Comparison of ENCODE assay signal across 8 cellular contexts in the genomic region with DNA sequence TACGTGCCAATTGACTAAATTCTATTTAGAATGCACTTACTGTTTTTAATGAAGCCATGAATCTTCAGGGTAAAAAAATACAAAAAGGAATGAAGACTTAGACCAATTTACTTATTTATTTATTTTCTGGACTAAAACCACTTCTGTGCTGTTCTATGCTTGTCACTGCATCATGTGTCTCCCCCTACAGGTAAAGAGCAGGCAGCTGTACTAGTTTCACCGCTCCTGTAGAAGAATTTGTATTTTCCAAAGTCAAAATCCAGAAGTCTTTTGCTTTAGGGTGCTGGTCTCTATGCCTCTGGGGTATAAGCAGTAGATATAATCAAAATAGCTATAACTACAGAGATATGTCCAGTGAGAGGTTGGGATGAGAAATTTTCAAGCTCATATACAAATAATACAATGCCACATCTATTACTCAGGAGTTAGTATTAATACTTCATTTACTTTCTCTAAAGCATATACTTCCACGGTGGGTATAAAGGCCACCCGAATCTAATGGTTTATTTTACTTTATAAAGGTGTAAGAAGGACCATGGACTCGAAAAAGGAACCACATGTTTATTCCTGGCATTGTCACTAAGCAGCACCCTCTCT.
DNase-seq lines count a peak whose midpoint lies in the region; ATAC-seq and TF ChIP-seq lines count a peak whose summit lies in the region.

No MANE protein-coding gene starts in this region.

- POLR2A ChIA-PET in CD4-positive, alpha-beta memory T cell (lab: Charles Lee; ENCODE audit: partially characterized antibody) = interaction anchor here (0.9 to 3.3 kb wide), 8 partner anchors 42 to 283 kb away, joined by 3 to 25 read pairs (median 10); no protein-coding TSS in a partner anchor

- no peak overlapping the region for H3K4me3 ChIP-seq in CD4-positive, alpha-beta memory T cell (ENCODE audit: low read length in 2 of 2)
- H3K4me3 ChIP-seq in RWPE2 (ENCODE audit: severe bottlenecking) (no peak overlapping the region), thyroid gland (replicated peaks in 1 of 3) (no peak overlapping the region)

- peak overlapping the region in 2 of 7 donors; percentile 5 to 12 for H3K27ac Mint-ChIP-seq in CD4-positive, alpha-beta memory T cell
- H3K27ac Mint-ChIP-seq in central memory CD8-positive, alpha-beta T cell (ENCODE audit: low read depth) = no peak overlapping the region

- H3K9me3 ChIP-seq in CD4-positive, alpha-beta memory T cell (ENCODE audit: control insufficient read depth in 1 of 2, low read length in 2 of 2) = no peaks in the 10 kb centered on the region
- no peaks in the 10 kb centered on the region for H3K9me3 ChIP-seq in RWPE2 (ENCODE audit: severe bottlenecking)
- H3K9me3 ChIP-seq in thyroid gland = no peaks in the 10 kb centered on the region

- no peak for TF ChIP-seq EP300 in Ishikawa (IDR thresholded peaks at IDR 0.05; ENCODE audit: borderline replicate concordance)

- CTCF ChIA-PET in CD4-positive, alpha-beta memory T cell (lab: Charles Lee; ENCODE audit: partially characterized antibody) = interaction anchor here (0.6 to 8.4 kb wide), 46 partner anchors 11 to 303 kb away, joined by 3 to 184 read pairs (median 5); no protein-coding TSS in a partner anchor

- ATAC-seq in GM18858 (IDR thresholded peaks at IDR 0.05; ENCODE audit: unreplicated experiment) = peak; percentile 42
- ATAC-seq in RWPE2 (ENCODE audit: low read depth) = peak; percentile 92
- ATAC-seq in central memory CD8-positive, alpha-beta T cell (replicated peaks; ENCODE audit: extremely low read depth, poor library complexity, severe bottlenecking) = peak; percentile 68
- peak; percentile 75 for ATAC-seq in left lobe of liver

- H3K36me3 Mint-ChIP-seq in CD4-positive, alpha-beta memory T cell = no peaks in the 10 kb centered on the region
- no peaks in the 10 kb centered on the region for H3K36me3 Mint-ChIP-seq in central memory CD8-positive, alpha-beta T cell (ENCODE audit: insufficient read depth)

- no peak overlapping the region for H3K27ac ChIP-seq in CD4-positive, alpha-beta memory T cell (ENCODE audit: low read depth, low read length)
- H3K27ac ChIP-seq in RWPE2 (ENCODE audit: poor library complexity, severe bottlenecking) = no peak overlapping the region
- no peak overlapping the region for H3K27ac ChIP-seq in thyroid gland

- TF ChIP-seq POLR2A in thyroid gland (IDR thresholded peaks at IDR 0.05) = no peak

- 37 to 41% methylated on average over 5 of the region's 5 CpGs for WGBS in thyroid gland, 2 donors

- intact Hi-C loops in CD4-positive, alpha-beta memory T cell (cut with micrococcal nuclease) = loop anchor here (1.0 kb wide), 5 partner anchors 47 to 288 kb away; no protein-coding TSS in a partner anchor
- intact Hi-C loops in thyroid gland (cut with DNase I) = loop anchor here (10.0 kb wide), 1 partner anchor 120 kb away; no protein-coding TSS in a partner anchor

- H3K27me3 Mint-ChIP-seq in CD4-positive, alpha-beta memory T cell = no peaks in the 10 kb centered on the region
- no peaks in the 10 kb centered on the region for H3K27me3 Mint-ChIP-seq in central memory CD8-positive, alpha-beta T cell

- no peaks in the 10 kb centered on the region for H3K9me3 Mint-ChIP-seq in CD4-positive, alpha-beta memory T cell
- H3K9me3 Mint-ChIP-seq in central memory CD8-positive, alpha-beta T cell = no peaks in the 10 kb centered on the region

- no peak overlapping the region for H3K4me3 Mint-ChIP-seq in CD4-positive, alpha-beta memory T cell
- no peak overlapping the region for H3K4me3 Mint-ChIP-seq in central memory CD8-positive, alpha-beta T cell

- no peaks in the 10 kb centered on the region for H3K36me3 ChIP-seq in CD4-positive, alpha-beta memory T cell (ENCODE audit: insufficient read depth, low read length)
- H3K36me3 ChIP-seq in RWPE2 (ENCODE audit: low read depth) = no peaks in the 10 kb centered on the region
- H3K36me3 ChIP-seq in thyroid gland = no peaks in the 10 kb centered on the region

- H3K4me1 Mint-ChIP-seq in CD4-positive, alpha-beta memory T cell = peaks cover 0 to 4% (median under 1%) of the 10 kb centered on the region in 4 donors
- no peaks in the 10 kb centered on the region for H3K4me1 Mint-ChIP-seq in central memory CD8-positive, alpha-beta T cell

- H3K4me1 ChIP-seq in CD4-positive, alpha-beta memory T cell (ENCODE audit: insufficient read depth, low read length) = no peaks in the 10 kb centered on the region
- no peaks in the 10 kb centered on the region for H3K4me1 ChIP-seq in RWPE2 (ENCODE audit: insufficient read depth, poor library complexity, severe bottlenecking)
- peaks cover 0 to 1% of the 10 kb centered on the region in 2 donors for H3K4me1 ChIP-seq in thyroid gland

- peak; percentile 51 to 67 (median 57) for DNase-seq in CD4-positive, alpha-beta memory T cell
- no peak for DNase-seq in RWPE2 (ENCODE audit: low spot score)
- DNase-seq in central memory CD8-positive, alpha-beta T cell (ENCODE audit: low spot score in 2 of 2) = peak in 1 of 2 donors; percentile 20
- DNase-seq in left lobe of liver (ENCODE audit: low spot score) = no peak
- DNase-seq in thyroid gland = peak; percentile 19 to 32
- DNase-seq in middle frontal gyrus (ENCODE audit: extremely low spot score, low spot score) = no peak

- peak; percentile 87 for TF ChIP-seq RAD21 in Ishikawa (IDR thresholded peaks at IDR 0.05; ENCODE audit: low read depth)

- H3K27me3 ChIP-seq in CD4-positive, alpha-beta memory T cell (ENCODE audit: insufficient read depth, low read length) = no peaks in the 10 kb centered on the region
- no peaks in the 10 kb centered on the region for H3K27me3 ChIP-seq in RWPE2 (ENCODE audit: insufficient read depth, poor library complexity, severe bottlenecking)
- H3K27me3 ChIP-seq in thyroid gland = no peaks in the 10 kb centered on the region

- TF ChIP-seq CTCF in RWPE2 (IDR thresholded peaks at IDR 0.05; ENCODE audit: poor library complexity, severe bottlenecking) = peak; percentile 98
- TF ChIP-seq CTCF in thyroid gland (IDR thresholded peaks at IDR 0.05) = peak; percentile 72 to 88 (median 83)

TF ChIP-seq in Ishikawa, 13 proteins besides CTCF, POLR2A, EP300 and RAD21:
- TF ChIP-seq, protein P1, sequence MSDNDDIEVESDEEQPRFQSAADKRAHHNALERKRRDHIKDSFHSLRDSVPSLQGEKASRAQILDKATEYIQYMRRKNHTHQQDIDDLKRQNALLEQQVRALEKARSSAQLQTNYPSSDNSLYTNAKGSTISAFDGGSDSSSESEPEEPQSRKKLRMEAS (IDR thresholded peaks at IDR 0.05) = no peak
- no peak for TF ChIP-seq TCF12 (IDR thresholded peaks at IDR 0.05; ENCODE audit: low read depth)

Comparison
In these comparisons a context has a peak if more than half of its experiments do, and no peak if none do; other contexts are left out.
1. DNase-seq: peak in CD4-positive, alpha-beta memory T cell (5 of 5) and thyroid gland (2 of 2); none in RWPE2 (single experiment), left lobe of liver (single experiment) and middle frontal gyrus (single experiment).
2. ATAC-seq: peak in every context shown above with its lines; median percentile 92 in RWPE2; 75 in left lobe of liver; 68 in central memory CD8-positive, alpha-beta T cell; 42 in GM18858.